ENCODE assay signal across 16 cellular contexts in the genomic region with DNA sequence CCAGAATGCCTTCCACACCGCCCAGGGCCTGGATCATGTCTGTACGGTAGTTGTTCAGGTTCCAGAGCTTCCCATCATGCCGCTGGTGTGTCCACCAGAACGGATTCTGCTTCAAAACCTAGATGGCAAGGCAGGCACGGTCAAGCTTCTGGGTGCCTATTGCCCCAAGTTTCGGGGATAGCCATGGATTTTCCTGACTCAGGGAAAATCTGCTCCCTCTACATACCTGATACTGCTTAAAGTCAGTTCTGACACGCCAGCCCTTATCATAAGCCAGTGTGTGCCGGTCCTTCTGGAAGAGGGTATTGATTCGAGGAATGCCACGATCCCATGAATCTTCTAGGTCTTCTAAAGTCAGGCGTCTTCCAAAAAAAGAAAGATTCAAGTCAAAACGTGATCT.
"Had no signal": no experiment of that assay in that cellular context is flagged by ENCODE, and none has a peak within 500 bp of the region (broad histone marks: within the 10 kb centered on the region; RNA-seq: fewer than 3 reads in every experiment).

No MANE protein-coding gene starts in this region.

- H3K27ac ChIP-seq: left ventricle myocardium inferior, spleen, VCaP had no signal

- FAIRE-seq: keratinocyte had no signal

- H3K4me1 ChIP-seq: left ventricle myocardium inferior, psoas muscle had no signal

- H3K27me3 ChIP-seq: spleen had no signal

- ATAC-seq: psoas muscle; sciatic nerve; stimulated activated memory B cell treated with anti-CD40 and anti-IgM and Interleukin-4, amounts not matched to agents 10 μg/mL and 1 μg/mL and 100 μg/mL, for 72 hours had no signal

- H3K9me3 ChIP-seq: left ventricle myocardium inferior, psoas muscle, spleen had no signal

- H3K4me3 ChIP-seq: left ventricle myocardium inferior, psoas muscle, spleen had no signal

- DNase-seq: activated CD4-positive, alpha-beta memory T cell treated with anti-CD3 and anti-CD28 coated beads for 36 hours; activated gamma-delta T cell; activated T-cell treated with anti-CD3 and anti-CD28 coated beads, Interleukin-2, amount 50 U/mL, for 48 hours; amygdala; dermis blood vessel endothelial cell; erythroblast; left ventricle myocardium inferior; mesendoderm; nephron progenitor cell; spleen; stimulated activated CD4-positive, alpha-beta T cell treated with anti-CD3 and anti-CD28 coated beads, Interleukin-1b, Interleukin-23, amount 100 ng/mL, for 48 hours had no signal
